11 cellular contexts compared by ENCODE assay signal in genomic region chr6:149962461-149963211, GRCh38. TPM values are rescaled to one million over a fixed set of nuclear protein-coding genes. Genes with fewer than 3 reads are reported as not detected.
DNase-seq lines count a peak whose midpoint lies in the region; ATAC-seq, FAIRE-seq and TF ChIP-seq lines count a peak whose summit lies in the region.
"Had no signal": no experiment of that assay in that cellular context is flagged by ENCODE, and none has a peak within 500 bp of the region (broad histone marks: within the 10 kb centered on the region; RNA-seq: fewer than 3 reads in every experiment).

No MANE protein-coding gene starts in this region.

- ATAC-seq in HG03196 (IDR thresholded peaks at IDR 0.05; ENCODE audit: unreplicated experiment), result no peak
- ATAC-seq in HG02840 (IDR thresholded peaks at IDR 0.05; ENCODE audit: low FRiP score, unreplicated experiment), result no peak

- peak overlapping the region; percentile 62 for H3K4me3 Mint-ChIP-seq in endodermal cell

- H3K27me3 ChIP-seq in OCI-LY1 (ENCODE audit: insufficient read depth, low read length) (no peaks in the 10 kb centered on the region), endodermal cell (ENCODE audit: control insufficient read depth, insufficient read depth, low read length, poor library complexity, severe bottlenecking) (peaks cover 100% of the 10 kb centered on the region)

- FAIRE-seq in GM12892 (lab: Jason Lieb, UNC), result no peak
- FAIRE-seq: GM12878, TTC549 had no signal

- H3K9me3 ChIP-seq in OCI-LY1 (ENCODE audit: low read length) (no peaks in the 10 kb centered on the region), endodermal cell (ENCODE audit: control insufficient read depth, low read length) (no peaks in the 10 kb centered on the region)

- TF ChIP-seq POLR2A in GM12892 (IDR thresholded peaks at IDR 0.05; ENCODE audit: low read depth, low read length), result no peak

- H3K4me1 Mint-ChIP-seq in endodermal cell, result peaks cover 10% of the 10 kb centered on the region

- no peak overlapping the region for H3K27ac Mint-ChIP-seq in endodermal cell

- no peak for TF ChIP-seq CTCF in OCI-LY1 (IDR thresholded peaks at IDR 0.05; ENCODE audit: low read length)
- no peak for TF ChIP-seq CTCF in endodermal cell (conservative IDR thresholded peaks at IDR 0.05)

- H3K79me2 ChIP-seq in OCI-LY1 (ENCODE audit: insufficient read depth, low read length), result no peaks in the 10 kb centered on the region

- H3K9me2 ChIP-seq in OCI-LY1 (ENCODE audit: low read depth, low read length), result no peaks in the 10 kb centered on the region

- no peaks in the 10 kb centered on the region for H4K20me1 ChIP-seq in OCI-LY1 (ENCODE audit: insufficient read depth, low read length)

- peaks cover 99% of the 10 kb centered on the region for H3K27me3 Mint-ChIP-seq in endodermal cell (ENCODE audit: insufficient read depth)

- H3F3A ChIP-seq in OCI-LY1 (ENCODE audit: insufficient read depth, low read length), result no peaks in the 10 kb centered on the region

- DNase-seq in GM12892 (ENCODE audit: insufficient read length) (peak; percentile 24), endodermal cell (no peak), renal cortical epithelial cell (ENCODE audit: low read depth) (peak; percentile 49), NCI-H1092 (lab: John Stamatoyannopoulos, UW) (no peak), SKM-1 (lab: John Stamatoyannopoulos, UW; ENCODE audit: unreplicated experiment) (no peak)
- DNase-seq: cortex of kidney had no signal

- H3K9me3 Mint-ChIP-seq in endodermal cell, result no peaks in the 10 kb centered on the region

- H3K4me2 ChIP-seq in OCI-LY1 (ENCODE audit: low read length), result peak overlapping the region; percentile 74

- no peak overlapping the region; the same call in 1 of the 2 replicates for H3K9ac ChIP-seq in OCI-LY1 (ENCODE audit: low read length)
- H3K9ac ChIP-seq in endodermal cell (ENCODE audit: extremely low read depth, low read length, poor library complexity, severe bottlenecking), result no peak overlapping the region

- H3K4me3 ChIP-seq in OCI-LY1 (ENCODE audit: low read depth, low read length, poor library complexity, severe bottlenecking) (peak overlapping the region; percentile 59), endodermal cell (ENCODE audit: low read length) (peak overlapping the region; percentile 84)

- peaks cover 11% of the 10 kb centered on the region for H3K4me1 ChIP-seq in OCI-LY1 (ENCODE audit: insufficient read depth, low read length, severe bottlenecking)
- no peaks in the 10 kb centered on the region for H3K4me1 ChIP-seq in endodermal cell (ENCODE audit: control insufficient read depth, insufficient read depth, low read length)

- no peak overlapping the region for H3K27ac ChIP-seq in OCI-LY1 (ENCODE audit: low read depth, low read length, poor library complexity, severe bottlenecking)
- H3K27ac ChIP-seq in endodermal cell (ENCODE audit: low read depth, low read length), result no peak overlapping the region

- no peaks in the 10 kb centered on the region for H3K36me3 Mint-ChIP-seq in endodermal cell (ENCODE audit: low read depth)

- WGBS in endodermal cell (ENCODE audit: insufficient coverage in 1 of 2, insufficient read length in 1 of 2), 2 experiments, result 81 to 84% methylated on average over 6 to 7 of the region's 7 CpGs

- H2AFZ ChIP-seq in OCI-LY1 (ENCODE audit: low read length), result 0 out of 2 replicates have a peak overlapping the region, but pooled peaks have one; percentile 15

- no peaks in the 10 kb centered on the region for H3K36me3 ChIP-seq in OCI-LY1 (ENCODE audit: insufficient read depth, low read length)
- H3K36me3 ChIP-seq in endodermal cell (ENCODE audit: control insufficient read depth, insufficient read depth, low read length), result no peaks in the 10 kb centered on the region

RNA-seq across cellular contexts. Expression of gene ULBP1, which starts 1.1 kb away (rescaled TPM):
- 0.08 TPM for polyA plus RNA-seq in GM12892 (2012; ENCODE audit: missing spikeins)
- total RNA-seq in endodermal cell, result under 1 TPM; 0.31 to 0.55 TPM
- 4.0 TPM for polyA plus RNA-seq in endodermal cell (2013, experiment 1 of 2)
- 2.5 TPM for polyA plus RNA-seq in endodermal cell (2013, experiment 2 of 2)
- total RNA-seq in renal cortical epithelial cell, result 0.17 and 0.20 TPM in 2 replicates
- total RNA-seq: GM12878 had no signal

RNA-seq across cellular contexts. Expression of gene ULBP2, which starts 20.8 kb away (rescaled TPM):
- not detected for polyA plus RNA-seq in GM12892 (2012; ENCODE audit: missing spikeins)
- total RNA-seq in endodermal cell, result under 1 TPM in 1 of 2 donors, not detected in 1; 0.20 TPM
- 0.78 TPM for polyA plus RNA-seq in endodermal cell (2013, experiment 1 of 2)
- 0.58 TPM for polyA plus RNA-seq in endodermal cell (2013, experiment 2 of 2)
- total RNA-seq in renal cortical epithelial cell, result 8.2 and 14.4 TPM in 2 replicates

RNA-seq across cellular contexts. Expression of gene RAET1G, which starts 39.7 kb away (rescaled TPM):
- not detected for polyA plus RNA-seq in GM12892 (2012; ENCODE audit: missing spikeins)
- total RNA-seq in endodermal cell (not detected), renal cortical epithelial cell (0.15 TPM in 1 of 2 replicates, not detected in the other)
- not detected for polyA plus RNA-seq in endodermal cell (2013, experiment 1 of 2)
- polyA plus RNA-seq in endodermal cell (2013, experiment 2 of 2), result not detected
- total RNA-seq: GM12878 had no signal
- polyA plus RNA-seq: GM12878 had no signal

Comparison
In these comparisons a context has a peak if more than half of its experiments do, and no peak if none do; other contexts are left out.
1. DNase-seq: peak in GM12892 (single experiment) and renal cortical epithelial cell (single experiment); none in endodermal cell (single experiment), NCI-H1092 (single experiment) and SKM-1 (single experiment).